ENCODE assay signal across 11 cellular contexts in the genomic region with DNA sequence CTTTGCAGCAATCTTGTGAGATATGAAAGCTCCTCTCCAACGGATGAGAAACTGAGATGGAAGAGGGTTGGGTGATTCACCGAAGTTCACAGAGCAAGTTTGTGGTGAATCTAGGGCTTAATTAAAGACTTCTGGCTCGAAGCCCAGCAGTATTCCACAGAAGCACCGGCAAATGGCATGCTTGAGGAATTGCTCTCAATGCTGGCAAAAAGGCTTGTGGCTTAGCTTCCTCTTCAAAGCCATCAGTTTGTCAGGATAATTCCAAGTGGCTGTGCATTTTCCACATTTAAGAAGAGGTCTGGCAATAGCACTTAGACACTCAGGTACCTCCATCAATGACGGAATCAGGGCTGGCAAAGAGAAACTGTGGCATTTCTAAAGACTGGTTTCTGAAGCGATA.
DNase-seq lines count a peak whose midpoint lies in the region; ATAC-seq and TF ChIP-seq lines count a peak whose summit lies in the region.
"Had no signal": no experiment of that assay in that cellular context is flagged by ENCODE, and none has a peak within 500 bp of the region (broad histone marks: within the 10 kb centered on the region; RNA-seq: fewer than 3 reads in every experiment).

No MANE protein-coding gene starts in this region.

- no peak for ATAC-seq in HG03442 (IDR thresholded peaks at IDR 0.05; ENCODE audit: unreplicated experiment)
- no peak for ATAC-seq in HG03280 (IDR thresholded peaks at IDR 0.05; ENCODE audit: unreplicated experiment)

- H3K4me3 ChIP-seq in astrocyte of the cerebellum (ENCODE audit: low read depth, low read length): no peak overlapping the region

- in situ Hi-C loops in astrocyte of the cerebellum (cut with HindIII; ENCODE audit: low sequenced_read_pairs): no loop called here

- TF ChIP-seq CTCF in astrocyte of the cerebellum (IDR thresholded peaks at IDR 0.05; ENCODE audit: low read depth, low read length, missing control alignments): no peak

- intact Hi-C loops in posterior cingulate gyrus (cut with DNase I): no loop called here

- DNase-seq in GM03348 (ENCODE audit: low spot score) (peak; percentile 67), NCI-H187 treated with DMSO at 0.1 percent for 48 hours (lab: John Stamatoyannopoulos, UW) (peak; percentile 97), astrocyte of the cerebellum (ENCODE audit: low read depth) (peak; percentile 97), myocyte (ENCODE audit: low read depth) (peak; percentile 93), activated gamma-delta T cell treated with Interleukin-2 at 50 U/mL for 16 hours (no peak), posterior cingulate gyrus (no peak)
- DNase-seq: activated naive CD4-positive, alpha-beta T cell; NCI-H1092; stimulated activated CD4-positive, alpha-beta T cell treated with anti-CD3 and anti-CD28 coated beads, Interleukin-12 subunit alpha, Interleukin-12 subunit beta, amount 100 ng/mL, for 4 hours had no signal

Comparison
In these comparisons a context has a peak if more than half of its experiments do, and no peak if none do; other contexts are left out.
1. DNase-seq: peak in GM03348 (single experiment), NCI-H187 treated with DMSO at 0.1 percent for 48 hours (single experiment), astrocyte of the cerebellum (single experiment) and myocyte (single experiment); none in activated gamma-delta T cell treated with Interleukin-2 at 50 U/mL for 16 hours (single experiment) and posterior cingulate gyrus (0 of 10).